22 cellular contexts compared by ENCODE assay signal in the genomic region with DNA sequence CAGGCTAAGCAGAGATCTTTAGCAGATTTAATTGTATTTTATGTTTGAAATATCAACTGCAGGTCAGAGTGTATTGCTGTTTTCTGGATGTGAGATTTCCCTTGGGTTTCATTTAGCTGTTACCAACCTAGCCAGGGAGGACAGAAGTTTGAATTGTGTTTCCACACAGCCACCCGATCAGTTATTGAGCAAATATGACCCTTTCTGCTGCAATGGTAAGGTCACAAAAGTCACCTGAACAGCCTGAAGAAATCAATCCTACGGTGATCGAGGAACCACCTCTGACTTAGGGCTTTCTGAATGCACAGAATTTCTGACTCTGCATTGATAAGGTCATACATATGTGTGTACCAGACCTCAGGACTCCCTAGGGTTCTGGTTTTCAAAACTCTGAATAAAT.
"Had no signal": no experiment of that assay in that cellular context is flagged by ENCODE, and none has a peak within 500 bp of the region (broad histone marks: within the 10 kb centered on the region; RNA-seq: fewer than 3 reads in every experiment).

No MANE protein-coding gene starts in this region.

- H3K27ac Mint-ChIP-seq: IgD-negative memory B cell had no signal

- H3K9me3 Mint-ChIP-seq: IgD-negative memory B cell had no signal

- H3K4me2 ChIP-seq: KMS-11, SK-N-SH had no signal

- H3K9me3 ChIP-seq: SK-N-SH had no signal

- H3K9me2 ChIP-seq: SK-N-SH had no signal

- H3K36me3 Mint-ChIP-seq: IgD-negative memory B cell had no signal

- H3K4me1 Mint-ChIP-seq: IgD-negative memory B cell had no signal

- H3K27me3 Mint-ChIP-seq: IgD-negative memory B cell had no signal

- H3K4me3 ChIP-seq: K562 had no signal

- H3K9ac ChIP-seq: KMS-11, SK-N-SH had no signal

- H3K4me3 Mint-ChIP-seq: IgD-negative memory B cell had no signal

- DNase-seq: Kasumi-1; MM.1S; NCI-H1092 treated with DMSO at 0.1 percent for 48 hours; NCI-H1436; NCI-H187; NCI-H2029; NCI-H2081 treated with DMSO at 0.1 percent for 48 hours; NCI-H2171; NCI-H226; NCI-H446; NCI-H510A; NCI-H524 treated with DMSO at 0.1 percent for 48 hours; NCI-H69; NCI-H774; NK-92 treated with Interleukin-12 subunit alpha and Interleukin-12 subunit beta, amount 100 ng/mL, for 24 hours; PC-3; SHP77; SK-N-SH had no signal

- H3K27ac ChIP-seq: KMS-11, RWPE1 had no signal
